14 cellular contexts compared by ENCODE assay signal in genomic region chr2:169136885-169137534, GRCh38.
"Had no signal": no experiment of that assay in that cellular context is flagged by ENCODE, and none has a peak within 500 bp of the region (broad histone marks: within the 10 kb centered on the region; RNA-seq: fewer than 3 reads in every experiment).

No MANE protein-coding gene starts in this region.

- DNase-seq: activated B cell treated with CpG ODN at 0.5 μM for 24 hours; activated CD4-positive, alpha-beta T cell treated with anti-CD3 and anti-CD28 coated beads, Interleukin-2, amount 10 ng/mL, durations not matched to agents 24 days and 14 days; activated CD8-positive, alpha-beta memory T cell treated with anti-CD3 and anti-CD28 coated beads, Interleukin-2, amount 50 U/mL, for 48 hours; activated gamma-delta T cell treated with Interleukin-2 at 50 U/mL for 16 hours; anterior cingulate cortex; naive B cell; psoas muscle; stimulated activated CD4-positive, alpha-beta T cell treated with anti-CD3 and anti-CD28 coated beads, Interleukin-1b, Interleukin-23, amount 100 ng/mL, for 48 hours; stimulated activated naive CD8-positive, alpha-beta T cell treated with anti-CD3 and anti-CD28 coated beads, Interleukin-15, amount 100 ng/mL, for 72 hours; upper lobe of left lung had no signal

- H3K9ac ChIP-seq: neural progenitor cell had no signal

- H3K4me3 Mint-ChIP-seq: activated B cell treated with CpG ODN at 0.5 μM for 24 hours; activated CD4-positive, alpha-beta T cell treated with anti-CD3 and anti-CD28 coated beads, Interleukin-2, amount 10 ng/mL, durations not matched to agents 24 days and 14 days; activated naive CD8-positive, alpha-beta T cell; naive B cell; neural progenitor cell; stimulated activated naive CD8-positive, alpha-beta T cell treated with anti-CD3 and anti-CD28 coated beads, Interleukin-15, amount 100 ng/mL, for 72 hours; T-helper 2 cell treated with Interferon-gamma antibody and Interleukin-4, amounts not matched to agents 5 μg/mL and 100 μg/mL, for 36 hours had no signal

- H3K27ac Mint-ChIP-seq: activated B cell treated with CpG ODN at 0.5 μM for 24 hours; activated CD4-positive, alpha-beta T cell treated with anti-CD3 and anti-CD28 coated beads, Interleukin-2, amount 10 ng/mL, durations not matched to agents 24 days and 14 days; activated naive CD8-positive, alpha-beta T cell; naive B cell; neural progenitor cell; stimulated activated naive CD8-positive, alpha-beta T cell treated with anti-CD3 and anti-CD28 coated beads, Interleukin-15, amount 100 ng/mL, for 72 hours; T-helper 2 cell treated with Interferon-gamma antibody and Interleukin-4, amounts not matched to agents 5 μg/mL and 100 μg/mL, for 36 hours had no signal

- H3K36me3 ChIP-seq: upper lobe of left lung had no signal

- H3K4me1 ChIP-seq: neural progenitor cell, psoas muscle, upper lobe of left lung had no signal

- H3K4me1 Mint-ChIP-seq: activated B cell treated with CpG ODN at 0.5 μM for 24 hours; activated CD4-positive, alpha-beta T cell treated with anti-CD3 and anti-CD28 coated beads, Interleukin-2, amount 10 ng/mL, durations not matched to agents 24 days and 14 days; naive B cell; neural progenitor cell; stimulated activated naive CD8-positive, alpha-beta T cell treated with anti-CD3 and anti-CD28 coated beads, Interleukin-15, amount 100 ng/mL, for 72 hours had no signal

- H3K4me3 ChIP-seq: lung, neural progenitor cell, psoas muscle, upper lobe of left lung had no signal

- H3K36me3 Mint-ChIP-seq: activated naive CD8-positive, alpha-beta T cell; naive B cell had no signal

- H3K9me3 ChIP-seq: psoas muscle, upper lobe of left lung had no signal

- H3K4me2 ChIP-seq: neural progenitor cell had no signal

- H3K27ac ChIP-seq: neural progenitor cell, psoas muscle, upper lobe of left lung had no signal

- H3K27me3 Mint-ChIP-seq: activated B cell treated with CpG ODN at 0.5 μM for 24 hours; activated naive CD8-positive, alpha-beta T cell; naive B cell; stimulated activated naive CD8-positive, alpha-beta T cell treated with anti-CD3 and anti-CD28 coated beads, Interleukin-15, amount 100 ng/mL, for 72 hours had no signal

- H3K27me3 ChIP-seq: neural progenitor cell, upper lobe of left lung had no signal

- ATAC-seq: psoas muscle; stimulated activated naive CD8-positive, alpha-beta T cell treated with anti-CD3 and anti-CD28 coated beads, Interleukin-15, amount 100 ng/mL, for 72 hours had no signal

- H3K9me3 Mint-ChIP-seq: activated B cell treated with CpG ODN at 0.5 μM for 24 hours; activated CD4-positive, alpha-beta T cell treated with anti-CD3 and anti-CD28 coated beads, Interleukin-2, amount 10 ng/mL, durations not matched to agents 24 days and 14 days; naive B cell; neural progenitor cell; stimulated activated naive CD8-positive, alpha-beta T cell treated with anti-CD3 and anti-CD28 coated beads, Interleukin-15, amount 100 ng/mL, for 72 hours; T-helper 2 cell treated with Interferon-gamma antibody and Interleukin-4, amounts not matched to agents 5 μg/mL and 100 μg/mL, for 36 hours had no signal

- H2AFZ ChIP-seq: neural progenitor cell had no signal
